ENCODE assay signal across 1 cellular context in the genomic region with DNA sequence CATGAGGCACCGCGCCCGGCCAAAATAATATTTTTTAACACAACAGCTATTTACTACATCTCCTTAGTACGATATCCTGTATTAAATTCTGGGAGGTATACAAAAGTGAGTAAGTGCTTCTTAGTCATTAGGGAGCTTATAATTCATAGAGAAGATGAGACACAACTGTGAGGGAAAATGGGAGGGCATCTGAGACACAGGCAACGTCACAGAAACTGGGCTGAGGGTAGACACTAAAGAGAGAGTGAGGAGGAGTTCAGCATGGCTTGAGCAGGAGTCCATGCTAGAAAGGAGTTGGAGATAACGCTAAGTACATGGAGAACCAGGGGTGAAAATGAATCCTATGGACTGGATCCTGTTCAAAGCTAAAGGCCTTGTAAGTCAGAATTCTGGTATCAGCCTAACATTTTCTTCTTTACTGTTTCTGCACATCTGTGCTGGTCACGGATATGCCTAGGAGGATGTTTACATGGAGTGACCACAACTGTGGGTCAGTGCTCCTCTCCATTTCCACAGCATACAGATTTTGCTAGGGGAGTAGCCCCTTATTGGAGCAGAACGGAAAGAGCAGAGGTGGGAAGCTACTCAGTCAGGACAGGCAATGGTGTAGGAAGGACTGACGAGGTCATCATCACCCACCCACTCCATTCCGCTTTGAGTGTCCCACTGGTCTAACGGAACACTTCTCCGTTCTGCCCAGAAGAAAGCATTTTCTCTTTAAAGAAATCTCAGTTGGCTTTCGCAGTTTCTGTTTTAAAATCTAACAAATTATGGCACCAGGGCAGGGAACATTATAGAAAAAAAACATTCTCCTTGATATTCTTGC.
TF ChIP-seq lines count a peak whose summit lies in the region.

No MANE protein-coding gene starts in this region.

TF ChIP-seq in IMR-90, 13 proteins besides CTCF, POLR2A, EP300 and RAD21 (continued from another document):
- TF ChIP-seq RFX5 (IDR thresholded peaks at IDR 0.05; ENCODE audit: low read depth, low read length): no peak
- no peak for TF ChIP-seq RCOR1 (IDR thresholded peaks at IDR 0.05; ENCODE audit: insufficient replicate concordance, low read length)
- TF ChIP-seq CEBPB (IDR thresholded peaks at IDR 0.05; ENCODE audit: low read depth, low read length): no peak
- no peak for TF ChIP-seq MAZ (IDR thresholded peaks at IDR 0.05; ENCODE audit: borderline replicate concordance, low read depth, low read length)
- no peak for TF ChIP-seq NFE2L2 (IDR thresholded peaks at IDR 0.05; ENCODE audit: low read depth, low read length)
